In the genomic region with DNA sequence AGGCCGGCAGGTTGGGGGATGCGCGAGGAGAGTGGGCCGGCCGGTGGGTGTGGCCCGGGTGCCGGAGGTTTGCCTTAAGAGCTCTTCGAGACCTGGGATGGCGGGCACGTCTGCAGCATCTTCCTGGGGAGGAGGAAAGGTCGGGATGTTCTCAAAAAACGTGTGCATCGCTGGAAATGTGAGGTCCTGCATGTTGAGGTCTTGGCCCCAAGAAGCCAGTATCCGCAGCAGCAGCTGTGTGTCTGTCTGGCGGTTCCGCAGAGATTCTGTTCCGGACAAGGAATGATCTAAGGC, we compare ENCODE assay signal across 8 cellular contexts. TPM values are rescaled to one million over a fixed set of nuclear protein-coding genes. Genes with fewer than 3 reads are reported as not detected.
DNase-seq lines count a peak whose midpoint lies in the region; TF ChIP-seq lines count a peak whose summit lies in the region.

No MANE protein-coding gene starts in this region.

- H3K4me3 ChIP-seq in ascending aorta (peak overlapping the region; percentile 92 to 98), tibial nerve (peak overlapping the region; percentile 40 to 80 (median 54))

- H3K9me3 ChIP-seq in ascending aorta (no peaks in the 10 kb centered on the region), tibial nerve (no peaks in the 10 kb centered on the region)

- no peaks in the 10 kb centered on the region for H3K9me3 Mint-ChIP-seq in activated CD4-positive, alpha-beta T cell treated with anti-CD3 and anti-CD28 coated beads, Interleukin-2, amount 10 ng/mL, durations not matched to agents 24 days and 14 days

- H3K4me1 ChIP-seq in ascending aorta (peaks cover 0 to 19% of the 10 kb centered on the region in 2 donors), tibial nerve (peaks cover 0 to 72% (median 13%) of the 10 kb centered on the region in 4 donors)

- no peak overlapping the region for H3K27ac Mint-ChIP-seq in activated CD4-positive, alpha-beta T cell treated with anti-CD3 and anti-CD28 coated beads, Interleukin-2, amount 10 ng/mL, durations not matched to agents 24 days and 14 days

- H3K4me1 Mint-ChIP-seq in activated CD4-positive, alpha-beta T cell treated with anti-CD3 and anti-CD28 coated beads, Interleukin-2, amount 10 ng/mL, durations not matched to agents 24 days and 14 days, result peaks cover 21% of the 10 kb centered on the region

- intact Hi-C loops in activated CD4-positive, alpha-beta T cell treated with anti-CD3 and anti-CD28 coated beads, Interleukin-2, amount 10 ng/mL, durations not matched to agents 24 days and 14 days (cut with micrococcal nuclease), result loop anchor here (5.0 kb wide), 2 partner anchors 448 to 597 kb away; a partner anchor contains a TSS
- intact Hi-C loops in ascending aorta (cut with DNase I), result loop anchor here (1.0 to 5.0 kb wide), 2 partner anchors 137 to 150 kb away; no protein-coding TSS in a partner anchor

- WGBS in tibial nerve, 2 donors, result 0 to 2% methylated on average over 17 of the region's 17 CpGs

- H3K27me3 ChIP-seq in ascending aorta (no peaks in the 10 kb centered on the region), tibial nerve (peaks cover 0 to 13% of the 10 kb centered on the region in 2 donors)

- TF ChIP-seq CTCF in ascending aorta (IDR thresholded peaks at IDR 0.05) (no peak), tibial nerve (IDR thresholded peaks at IDR 0.05) (no peak)

- H3K27me3 Mint-ChIP-seq in activated CD4-positive, alpha-beta T cell treated with anti-CD3 and anti-CD28 coated beads, Interleukin-2, amount 10 ng/mL, durations not matched to agents 24 days and 14 days, result peaks cover 67% of the 10 kb centered on the region

- H3K4me3 Mint-ChIP-seq in activated CD4-positive, alpha-beta T cell treated with anti-CD3 and anti-CD28 coated beads, Interleukin-2, amount 10 ng/mL, durations not matched to agents 24 days and 14 days, result peak overlapping the region; percentile 73

- peak overlapping the region; percentile 97 to 98 for H3K27ac ChIP-seq in ascending aorta
- H3K27ac ChIP-seq in tibial nerve, result peak overlapping the region in 3 of 4 donors; percentile 44 to 88 (median 81)

- DNase-seq in activated CD4-positive, alpha-beta T cell treated with anti-CD3 and anti-CD28 coated beads, Interleukin-2, amount 10 ng/mL, durations not matched to agents 24 days and 14 days, result no peak
- DNase-seq in activated CD4-positive, alpha-beta T cell treated with anti-CD3 and anti-CD28 coated beads for 4 hours, result no peak
- DNase-seq in ascending aorta (ENCODE audit: low spot score in 2 of 2) (no peak), left kidney (ENCODE audit: low read depth, low spot score) (peak; percentile 9), tibial nerve (ENCODE audit: low spot score in 2 of 2) (no peak), SHP77 (lab: John Stamatoyannopoulos, UW) (no peak), NCI-H82 treated with DMSO at 0.1 percent for 48 hours (lab: John Stamatoyannopoulos, UW; ENCODE audit: unreplicated experiment) (no peak)
- no peak for DNase-seq in effector CD4-positive, alpha-beta T cell

- TF ChIP-seq POLR2A in tibial nerve (IDR thresholded peaks at IDR 0.05), result no peak

- no peaks in the 10 kb centered on the region for H3K36me3 ChIP-seq in ascending aorta
- no peaks in the 10 kb centered on the region for H3K36me3 ChIP-seq in tibial nerve

- peaks cover 2% of the 10 kb centered on the region for H3K36me3 Mint-ChIP-seq in activated CD4-positive, alpha-beta T cell treated with anti-CD3 and anti-CD28 coated beads, Interleukin-2, amount 10 ng/mL, durations not matched to agents 24 days and 14 days (ENCODE audit: low read depth)

- no peak for TF ChIP-seq EP300 in tibial nerve (IDR thresholded peaks at IDR 0.05)

RNA-seq across cellular contexts. Expression of a gene that starts 1.4 kb away (rescaled TPM):
- 0.28 TPM in 1 of 2 replicates, not detected in the other for total RNA-seq in activated CD4-positive, alpha-beta T cell treated with anti-CD3 and anti-CD28 coated beads, Interleukin-2, amount 10 ng/mL, durations not matched to agents 24 days and 14 days
- 62.6 TPM for total RNA-seq in ascending aorta
- total RNA-seq in tibial nerve, result 10 to 100 TPM; 19.2 to 34.7 (median 25.8) TPM

Comparison
In these comparisons a context has a peak if more than half of its experiments do, and no peak if none do; other contexts are left out.
1. RNA of a gene that starts 1.4 kb away (total RNA-seq): 62.6 TPM in ascending aorta (single experiment) and 19.2 to 34.7 TPM in tibial nerve; 0.28 TPM in activated CD4-positive, alpha-beta T cell treated with anti-CD3 and anti-CD28 coated beads, Interleukin-2, amount 10 ng/mL, durations not matched to agents 24 days and 14 days; every median in the first group is over 10 times any median in the second.